ENCODE assay signal across 20 cellular contexts in genomic region chr6:132548746-132549463, GRCh38. TPM values are rescaled to one million over a fixed set of nuclear protein-coding genes. Genes with fewer than 3 reads are reported as not detected.
DNase-seq lines count a peak whose midpoint lies in the region; ATAC-seq, FAIRE-seq and TF ChIP-seq lines count a peak whose summit lies in the region.
"Had no signal": no experiment of that assay in that cellular context is flagged by ENCODE, and none has a peak within 500 bp of the region (broad histone marks: within the 10 kb centered on the region; RNA-seq: fewer than 3 reads in every experiment).

No MANE protein-coding gene starts in this region.

- TF ChIP-seq EP300 in GM12878 (IDR thresholded peaks at IDR 0.05; ENCODE audit: borderline replicate concordance in 1 of 2, control insufficient read depth in 1 of 2, low read depth in 2 of 2, low read length in 2 of 2), result no peak

- H2BK120ac ChIP-seq in mesendoderm (ENCODE audit: low read depth, low read length), result no peak overlapping the region

- CTCF ChIA-PET in GM12878 (lab: Yijun Ruan, JAX), result interaction anchor here (0.6 kb wide), 1 partner anchor 1658 kb away, joined by 4 read pairs; no protein-coding TSS in a partner anchor

- no peak overlapping the region for H2AK5ac ChIP-seq in mesendoderm (ENCODE audit: low read length)

- H4K20me1 ChIP-seq in GM23338 (replicated peaks; ENCODE audit: insufficient read depth), result no peaks in the 10 kb centered on the region
- no peaks in the 10 kb centered on the region for H4K20me1 ChIP-seq in GM12878 (ENCODE audit: control insufficient read depth, insufficient read depth)

- no peaks in the 10 kb centered on the region for H3K9me3 ChIP-seq in GM12878 (replicated peaks; ENCODE audit: control insufficient read depth, insufficient read depth, low read length)
- H3K9me3 ChIP-seq: A549, Caco-2 had no signal

- no peak overlapping the region for H2BK15ac ChIP-seq in mesendoderm (replicated peaks; ENCODE audit: low read depth)

- ATAC-seq in GM23338 (peak; percentile 70), GM12878 (no peak)
- ATAC-seq in activated T-cell treated with anti-CD3 and anti-CD28 coated beads, Interleukin-2, amount 50 U/mL, for 72 hours (replicated peaks in 1 of 2), result no peak
- ATAC-seq: A549 had no signal

- H2BK5ac ChIP-seq in mesendoderm (ENCODE audit: low read length), result no peak overlapping the region

- RAD21 ChIA-PET in GM12878 (lab: Charles Lee; ENCODE audit: unreplicated experiment), result no interaction called here

- no peaks in the 10 kb centered on the region for H3K36me3 ChIP-seq in GM23338 (ENCODE audit: insufficient read depth)
- no peaks in the 10 kb centered on the region for H3K36me3 ChIP-seq in GM12878 (ENCODE audit: control insufficient read depth in 2 of 2, insufficient read depth in 2 of 2, low read length in 1 of 2)
- no peaks in the 10 kb centered on the region for H3K36me3 ChIP-seq in mesendoderm (ENCODE audit: control insufficient read depth, insufficient read depth, low read length)

- TF ChIP-seq CTCF in GM23338 (conservative IDR thresholded peaks at IDR 0.05; ENCODE audit: low read depth in 2 of 2) (no peak), GM12878 (IDR thresholded peaks at IDR 0.05 in 2 of 3, conservative IDR thresholded peaks at IDR 0.05 in 1 of 3; ENCODE audit: control insufficient read depth in 2 of 3, extremely low read depth in 1 of 3, insufficient read depth in 1 of 3, low read depth in 3 of 3, low read length in 3 of 3) (no peak)

- in situ Hi-C loops in GM12878 (cut with MboI), result no loop called here

- peaks cover 9% of the 10 kb centered on the region for H3K4me1 ChIP-seq in GM23338 (ENCODE audit: insufficient read depth)
- no peaks in the 10 kb centered on the region for H3K4me1 ChIP-seq in GM12878 (ENCODE audit: control insufficient read depth, insufficient read depth, low read length)
- H3K4me1 ChIP-seq in mesendoderm (ENCODE audit: control insufficient read depth, low read depth, low read length), result no peaks in the 10 kb centered on the region
- H3K4me1 ChIP-seq: A549, Caco-2 had no signal

- peak; percentile 27 for FAIRE-seq in GM12878 (lab: Jason Lieb, UNC)
- FAIRE-seq: A549, D721Med had no signal

- H3K9ac ChIP-seq in GM12878 (ENCODE audit: control insufficient read depth, insufficient read depth, low read length), result no peak overlapping the region
- no peak overlapping the region for H3K9ac ChIP-seq in mesendoderm (ENCODE audit: low read length)

- no peak overlapping the region for H4K5ac ChIP-seq in mesendoderm (ENCODE audit: low read length)

- H3K4me3 ChIP-seq in GM23338 (no peak overlapping the region), GM12878 (no peak overlapping the region), mesendoderm (ENCODE audit: low read length) (no peak overlapping the region)
- H3K4me3 ChIP-seq: A549 had no signal

- H3K23ac ChIP-seq in mesendoderm (ENCODE audit: low read length), result no peak overlapping the region

- 72% methylated on average over 4 of the region's 4 CpGs for whole genome bisulfite sequencing in GM12878 (ENCODE audit: insufficient coverage, insufficient replicate concordance, low lambda C conversion rate, missing lambda C conversion rate)
- WGBS in mesendoderm (ENCODE audit: extremely low coverage, insufficient coverage, low lambda C conversion rate), result no CpG with 5 or more reads among the region's 4 CpGs

- no peak overlapping the region for H3K4me3 Mint-ChIP-seq in GM23338
- H3K4me3 Mint-ChIP-seq in activated T-cell treated with anti-CD3 and anti-CD28 coated beads, Interleukin-2, amount 50 U/mL, for 72 hours, result no peak overlapping the region
- H3K4me3 Mint-ChIP-seq: CD4-positive, alpha-beta T cell had no signal

- H3K27ac ChIP-seq in GM23338 (ENCODE audit: low read depth), result peak overlapping the region; percentile 35; the same call in 1 of the 2 replicates
- no peak overlapping the region for H3K27ac ChIP-seq in GM12878 (ENCODE audit: control insufficient read depth, insufficient read depth)
- no peak overlapping the region for H3K27ac ChIP-seq in mesendoderm (ENCODE audit: low read depth, low read length)
- H3K27ac ChIP-seq: 22Rv1, A549, C4-2B, HL-60 had no signal

- H3K27me3 Mint-ChIP-seq in GM23338 (ENCODE audit: insufficient read depth, low read depth, poor library complexity), result no peaks in the 10 kb centered on the region
- peaks cover 31% of the 10 kb centered on the region for H3K27me3 Mint-ChIP-seq in activated T-cell treated with anti-CD3 and anti-CD28 coated beads, Interleukin-2, amount 50 U/mL, for 72 hours (ENCODE audit: low read depth)

- H3K27ac Mint-ChIP-seq in GM23338, result peak overlapping the region; percentile 62; the same call in 1 of the 2 replicates
- no peak overlapping the region for H3K27ac Mint-ChIP-seq in activated T-cell treated with anti-CD3 and anti-CD28 coated beads, Interleukin-2, amount 50 U/mL, for 72 hours
- H3K27ac Mint-ChIP-seq: CD4-positive, alpha-beta T cell had no signal

- H3K4ac ChIP-seq in mesendoderm (ENCODE audit: low read depth, low read length), result no peak overlapping the region

- H3K9me2 ChIP-seq in GM23338 (ENCODE audit: insufficient read depth), result 0 out of 2 replicates have a peak, but pooled peaks cover 5% of the 10 kb centered on the region

- H4K8ac ChIP-seq in mesendoderm (ENCODE audit: low read depth, low read length), result no peak overlapping the region

- 0 out of 2 replicates have a peak overlapping the region, but pooled peaks have one; percentile 24 for H3K4me2 ChIP-seq in GM23338
- no peak overlapping the region for H3K4me2 ChIP-seq in GM12878 (ENCODE audit: control insufficient read depth, insufficient read depth)
- no peak overlapping the region for H3K4me2 ChIP-seq in mesendoderm (ENCODE audit: low read length)
- H3K4me2 ChIP-seq: A549 had no signal

- H3K18ac ChIP-seq in mesendoderm (ENCODE audit: low read length), result no peak overlapping the region

- intact Hi-C loops in GM12878 (cut with micrococcal nuclease; ENCODE audit: unreplicated experiment), result no loop called here

- H3K79me2 ChIP-seq in GM23338 (replicated peaks; ENCODE audit: insufficient read depth) (no peaks in the 10 kb centered on the region), GM12878 (ENCODE audit: control insufficient read depth, insufficient read depth, low read length) (no peaks in the 10 kb centered on the region), mesendoderm (ENCODE audit: control insufficient read depth, insufficient read depth, low read length) (no peaks in the 10 kb centered on the region)

- H3K56ac ChIP-seq in mesendoderm (ENCODE audit: low read length), result no peak overlapping the region

- TF ChIP-seq POLR2A in GM12878 (IDR thresholded peaks at IDR 0.05; ENCODE audit: low read depth, low read length), result no peak

- no peaks in the 10 kb centered on the region for H3K36me3 Mint-ChIP-seq in GM23338 (ENCODE audit: low read depth)
- H3K36me3 Mint-ChIP-seq in activated T-cell treated with anti-CD3 and anti-CD28 coated beads, Interleukin-2, amount 50 U/mL, for 72 hours (ENCODE audit: insufficient read depth in 2 of 2), result no peaks in the 10 kb centered on the region

- no peaks in the 10 kb centered on the region for H3K79me1 ChIP-seq in mesendoderm (ENCODE audit: low read length)

- POLR2A ChIA-PET in GM12878 (lab: Charles Lee), result no interaction called here

- peaks cover 20% of the 10 kb centered on the region for H3K4me1 Mint-ChIP-seq in GM23338
- no peaks in the 10 kb centered on the region for H3K4me1 Mint-ChIP-seq in activated T-cell treated with anti-CD3 and anti-CD28 coated beads, Interleukin-2, amount 50 U/mL, for 72 hours (ENCODE audit: low read depth)

- H2AFZ ChIP-seq in GM23338, result peak overlapping the region; percentile 43
- no peak overlapping the region for H2AFZ ChIP-seq in GM12878 (ENCODE audit: control insufficient read depth, low read depth, low read length)

- H3F3A ChIP-seq in GM23338 (replicated peaks; ENCODE audit: low read depth), result no peaks in the 10 kb centered on the region

- no peak for TF ChIP-seq RAD21 in GM12878 (IDR thresholded peaks at IDR 0.05; ENCODE audit: insufficient read depth, low read depth, low read length)

- BruUV-seq in GM12878 (replicated peaks; lab: Mats Ljungman, UMichigan), result no TSS peak

- DNase-seq in GM23338 (ENCODE audit: low spot score), result peak; percentile 61
- peak; percentile 81 for DNase-seq in NCI-H82 (lab: John Stamatoyannopoulos, UW)
- no peak for DNase-seq in GM12878 (ENCODE audit: low read depth, low spot score)
- DNase-seq in mesendoderm, result peak; percentile 74
- DNase-seq in activated CD4-positive, CD25-positive, alpha-beta regulatory T cell treated with anti-CD3 and anti-CD28 coated beads, Interleukin-2, amount 50 U/mL, for 72 hours, result no peak
- DNase-seq in activated T-cell treated with anti-CD3 and anti-CD28 coated beads, Interleukin-2, amount 50 U/mL, for 72 hours, result no peak
- DNase-seq in NCI-H2227 treated with DMSO at 0.1 percent for 48 hours (lab: John Stamatoyannopoulos, UW), result no peak
- DNase-seq: AML-193; Caco-2; CD4-positive, alpha-beta T cell; GDM1; HCEC 1CT had no signal

- SMC1A ChIA-PET in GM12878 (lab: Charles Lee; ENCODE audit: uncharacterized antibody, unreplicated experiment), result no interaction called here

- no peaks in the 10 kb centered on the region for H3K27me3 ChIP-seq in GM23338 (ENCODE audit: insufficient read depth)
- peaks cover 0 to 2% of the 10 kb centered on the region in 2 experiments; a peak in 3 of 4 replicates for H3K27me3 ChIP-seq in GM12878 (replicated peaks in 1 of 2; ENCODE audit: control insufficient read depth in 2 of 2, insufficient read depth in 2 of 2, low read length in 1 of 2)
- H3K27me3 ChIP-seq in mesendoderm (ENCODE audit: insufficient read depth, low read length, poor library complexity), result no peaks in the 10 kb centered on the region

- H3K9me3 Mint-ChIP-seq in GM23338, result no peaks in the 10 kb centered on the region
- no peaks in the 10 kb centered on the region for H3K9me3 Mint-ChIP-seq in activated T-cell treated with anti-CD3 and anti-CD28 coated beads, Interleukin-2, amount 50 U/mL, for 72 hours
- H3K9me3 Mint-ChIP-seq: CD4-positive, alpha-beta T cell had no signal

RNA-seq across cellular contexts. Expression of gene TAAR8, which starts 3.6 kb away (rescaled TPM):
- total RNA-seq in GM23338 (2014; rRNA removed; shearing (Covaris generic)), result not detected in 2 replicates
- polyA plus RNA-seq in GM23338 (2016; fragmentation: Nextera tagmentation; extraction: Ambion mirVana) (not detected in 2 replicates), GM12878 (2011; rRNA removed) (not detected in 2 replicates), GM12878 (2014; fragmentation: Illumina TruSeq; extraction: Trizol) (not detected in 2 replicates), GM12878 (2014; fragmentation: Nextera tagmentation; extraction: Ambion mirVana) (not detected), GM12878 (2014; rRNA removed) (not detected in 2 replicates), GM12878 (2016; fragmentation: Nextera tagmentation; extraction: Ambion mirVana) (not detected)
- not detected in 2 replicates for total RNA-seq in GM12878 (2013; cell fraction: nucleolus; rRNA removed)
- total RNA-seq in GM12878 (2014; rRNA removed) (not detected in 2 replicates), GM12878 (2014; rRNA removed; fragmentation: Illumina TruSeq; extraction: Trizol) (not detected in 2 replicates), GM12878 (2021) (not detected in 2 replicates)
- not detected for polyA plus RNA-seq in GM12878 (2011; ENCODE audit: low read depth)
- polyA plus RNA-seq in GM12878 (2011; cell fraction: cytosol; rRNA removed), result not detected in 2 replicates
- polyA plus RNA-seq in GM12878 (2011; cell fraction: nucleus; rRNA removed), result not detected in 2 replicates
- not detected in 2 replicates for polyA plus RNA-seq in GM12878 (2012)
- polyA minus RNA-seq in GM12878 (2011; rRNA and poly(A)+ RNA removed), result not detected in 2 replicates
- polyA minus RNA-seq in GM12878 (2011; cell fraction: cytosol; rRNA and poly(A)+ RNA removed), result not detected in 2 replicates
- not detected in 2 replicates for polyA minus RNA-seq in GM12878 (2011; cell fraction: nucleus; rRNA and poly(A)+ RNA removed)
- not detected for polyA plus RNA-seq in mesendoderm (2013, experiment 1 of 2)
- polyA plus RNA-seq in mesendoderm (2013, experiment 2 of 2), result not detected
- not detected for total RNA-seq in activated T-cell treated with anti-CD3 and anti-CD28 coated beads, Interleukin-2, amount 50 U/mL, for 72 hours
- total RNA-seq: Caco-2; CD4-positive, alpha-beta T cell; H4; HT1080 had no signal
- polyA plus RNA-seq: A549, BJ had no signal

RNA-seq across cellular contexts. Expression of gene TAAR9, which starts 10.8 kb away (rescaled TPM):
- not detected in 2 replicates for total RNA-seq in GM23338 (2014; rRNA removed; shearing (Covaris generic))
- polyA plus RNA-seq in GM23338 (2016; fragmentation: Nextera tagmentation; extraction: Ambion mirVana) (not detected in 2 replicates), GM12878 (2011; rRNA removed) (not detected in 2 replicates), GM12878 (2014; fragmentation: Illumina TruSeq; extraction: Trizol) (not detected in 2 replicates), GM12878 (2014; fragmentation: Nextera tagmentation; extraction: Ambion mirVana) (not detected), GM12878 (2014; rRNA removed) (not detected in 2 replicates), GM12878 (2016; fragmentation: Nextera tagmentation; extraction: Ambion mirVana) (not detected)
- not detected in 2 replicates for total RNA-seq in GM12878 (2013; cell fraction: nucleolus; rRNA removed)
- total RNA-seq in GM12878 (2014; rRNA removed) (not detected in 2 replicates), GM12878 (2014; rRNA removed; fragmentation: Illumina TruSeq; extraction: Trizol) (not detected in 2 replicates), GM12878 (2021) (not detected in 2 replicates)
- not detected for polyA plus RNA-seq in GM12878 (2011; ENCODE audit: low read depth)
- polyA plus RNA-seq in GM12878 (2011; cell fraction: cytosol; rRNA removed), result not detected in 2 replicates
- not detected in 2 replicates for polyA plus RNA-seq in GM12878 (2011; cell fraction: nucleus; rRNA removed)
- not detected in 2 replicates for polyA plus RNA-seq in GM12878 (2012)
- polyA minus RNA-seq in GM12878 (2011; rRNA and poly(A)+ RNA removed), result not detected in 2 replicates
- not detected in 2 replicates for polyA minus RNA-seq in GM12878 (2011; cell fraction: cytosol; rRNA and poly(A)+ RNA removed)
- polyA minus RNA-seq in GM12878 (2011; cell fraction: nucleus; rRNA and poly(A)+ RNA removed), result not detected in 2 replicates
- polyA plus RNA-seq in mesendoderm (2013, experiment 1 of 2), result not detected
- not detected for polyA plus RNA-seq in mesendoderm (2013, experiment 2 of 2)
- total RNA-seq in activated T-cell treated with anti-CD3 and anti-CD28 coated beads, Interleukin-2, amount 50 U/mL, for 72 hours, result not detected
- total RNA-seq: Caco-2; CD4-positive, alpha-beta T cell; H4; HT1080 had no signal
- polyA plus RNA-seq: A549, BJ had no signal

RNA-seq across cellular contexts. Expression of gene TAAR6, which starts 21.2 kb away (rescaled TPM):
- total RNA-seq in GM23338 (2014; rRNA removed; shearing (Covaris generic)), result not detected in 2 replicates
- not detected in 2 replicates for polyA plus RNA-seq in GM23338 (2016; fragmentation: Nextera tagmentation; extraction: Ambion mirVana)
- not detected in 2 replicates for total RNA-seq in GM12878 (2013; cell fraction: nucleolus; rRNA removed)
- not detected in 2 replicates for total RNA-seq in GM12878 (2014; rRNA removed)
- not detected in 2 replicates for total RNA-seq in GM12878 (2014; rRNA removed; fragmentation: Illumina TruSeq; extraction: Trizol)
- not detected in 2 replicates for total RNA-seq in GM12878 (2021)
- polyA plus RNA-seq in GM12878 (2011; ENCODE audit: low read depth), result not detected
- not detected in 2 replicates for polyA plus RNA-seq in GM12878 (2011; rRNA removed)
- not detected in 2 replicates for polyA plus RNA-seq in GM12878 (2011; cell fraction: cytosol; rRNA removed)
- polyA plus RNA-seq in GM12878 (2011; cell fraction: nucleus; rRNA removed), result not detected in 2 replicates
- not detected in 2 replicates for polyA plus RNA-seq in GM12878 (2012)
- polyA plus RNA-seq in GM12878 (2014; fragmentation: Illumina TruSeq; extraction: Trizol), result not detected in 2 replicates
- polyA plus RNA-seq in GM12878 (2014; fragmentation: Nextera tagmentation; extraction: Ambion mirVana), result not detected
- not detected in 2 replicates for polyA plus RNA-seq in GM12878 (2014; rRNA removed)
- polyA plus RNA-seq in GM12878 (2016; fragmentation: Nextera tagmentation; extraction: Ambion mirVana), result not detected
- not detected in 2 replicates for polyA minus RNA-seq in GM12878 (2011; rRNA and poly(A)+ RNA removed)
- not detected in 2 replicates for polyA minus RNA-seq in GM12878 (2011; cell fraction: cytosol; rRNA and poly(A)+ RNA removed)
- polyA minus RNA-seq in GM12878 (2011; cell fraction: nucleus; rRNA and poly(A)+ RNA removed), result not detected in 2 replicates
- polyA plus RNA-seq in mesendoderm (2013, experiment 1 of 2), result not detected
- not detected for polyA plus RNA-seq in mesendoderm (2013, experiment 2 of 2)
- total RNA-seq in activated T-cell treated with anti-CD3 and anti-CD28 coated beads, Interleukin-2, amount 50 U/mL, for 72 hours, result not detected
- total RNA-seq: Caco-2; CD4-positive, alpha-beta T cell; H4; HT1080 had no signal
- polyA plus RNA-seq: A549, BJ had no signal

RNA-seq across cellular contexts. Expression of gene STX7, which starts 36.0 kb away (rescaled TPM):
- 19.6 and 22.4 TPM in 2 replicates for total RNA-seq in GM23338 (2014; rRNA removed; shearing (Covaris generic))
- polyA plus RNA-seq in GM23338 (2016; fragmentation: Nextera tagmentation; extraction: Ambion mirVana) (21.4 and 28.8 TPM in 2 replicates), GM12878 (2011; rRNA removed) (75.5 and 95.5 TPM in 2 replicates), GM12878 (2014; fragmentation: Illumina TruSeq; extraction: Trizol) (66.1 and 70.2 TPM in 2 replicates), GM12878 (2014; fragmentation: Nextera tagmentation; extraction: Ambion mirVana) (10 to 100 TPM; 26.5 to 30.7 TPM), GM12878 (2014; rRNA removed) (38.6 and 40.0 TPM in 2 replicates), GM12878 (2016; fragmentation: Nextera tagmentation; extraction: Ambion mirVana) (10 to 100 TPM; 52.5 to 58.1 TPM)
- total RNA-seq in GM12878 (2013; cell fraction: nucleolus; rRNA removed), result 94.1 and 97.1 TPM in 2 replicates
- total RNA-seq in GM12878 (2014; rRNA removed) (28.8 and 33.4 TPM in 2 replicates), GM12878 (2014; rRNA removed; fragmentation: Illumina TruSeq; extraction: Trizol) (44.2 and 50.1 TPM in 2 replicates), GM12878 (2021) (57.9 and 60.8 TPM in 2 replicates)
- polyA plus RNA-seq in GM12878 (2011; ENCODE audit: low read depth), result 17.1 TPM
- 23.5 and 24.8 TPM in 2 replicates for polyA plus RNA-seq in GM12878 (2011; cell fraction: cytosol; rRNA removed)
- 41.1 and 47.0 TPM in 2 replicates for polyA plus RNA-seq in GM12878 (2011; cell fraction: nucleus; rRNA removed)
- polyA plus RNA-seq in GM12878 (2012), result 23.6 and 39.4 TPM in 2 replicates
- polyA minus RNA-seq in GM12878 (2011; rRNA and poly(A)+ RNA removed), result 33.6 and 41.0 TPM in 2 replicates
- polyA minus RNA-seq in GM12878 (2011; cell fraction: cytosol; rRNA and poly(A)+ RNA removed), result 24.6 and 27.8 TPM in 2 replicates
- polyA minus RNA-seq in GM12878 (2011; cell fraction: nucleus; rRNA and poly(A)+ RNA removed), result 60.2 and 102 TPM in 2 replicates
- 16.6 TPM for polyA plus RNA-seq in mesendoderm (2013, experiment 1 of 2)
- 16.4 TPM for polyA plus RNA-seq in mesendoderm (2013, experiment 2 of 2)
- 10 to 100 TPM; 10.6 to 15.3 TPM for total RNA-seq in activated T-cell treated with anti-CD3 and anti-CD28 coated beads, Interleukin-2, amount 50 U/mL, for 72 hours

RNA-seq across cellular contexts. Expression of gene TAAR5, which starts 40.6 kb away (rescaled TPM):
- not detected in 2 replicates for total RNA-seq in GM23338 (2014; rRNA removed; shearing (Covaris generic))
- polyA plus RNA-seq in GM23338 (2016; fragmentation: Nextera tagmentation; extraction: Ambion mirVana) (not detected in 2 replicates), GM12878 (2011; rRNA removed) (not detected in 2 replicates), GM12878 (2014; fragmentation: Illumina TruSeq; extraction: Trizol) (not detected in 2 replicates), GM12878 (2014; fragmentation: Nextera tagmentation; extraction: Ambion mirVana) (not detected), GM12878 (2014; rRNA removed) (not detected in 2 replicates), GM12878 (2016; fragmentation: Nextera tagmentation; extraction: Ambion mirVana) (not detected)
- total RNA-seq in GM12878 (2013; cell fraction: nucleolus; rRNA removed), result not detected in 2 replicates
- total RNA-seq in GM12878 (2014; rRNA removed) (not detected in 2 replicates), GM12878 (2014; rRNA removed; fragmentation: Illumina TruSeq; extraction: Trizol) (not detected in 2 replicates), GM12878 (2021) (not detected in 2 replicates)
- polyA plus RNA-seq in GM12878 (2011; ENCODE audit: low read depth), result not detected
- polyA plus RNA-seq in GM12878 (2011; cell fraction: cytosol; rRNA removed), result not detected in 2 replicates
- not detected in 2 replicates for polyA plus RNA-seq in GM12878 (2011; cell fraction: nucleus; rRNA removed)
- not detected in 2 replicates for polyA plus RNA-seq in GM12878 (2012)
- not detected in 2 replicates for polyA minus RNA-seq in GM12878 (2011; rRNA and poly(A)+ RNA removed)
- polyA minus RNA-seq in GM12878 (2011; cell fraction: cytosol; rRNA and poly(A)+ RNA removed), result not detected in 2 replicates
- polyA minus RNA-seq in GM12878 (2011; cell fraction: nucleus; rRNA and poly(A)+ RNA removed), result not detected in 2 replicates
- not detected for polyA plus RNA-seq in mesendoderm (2013, experiment 1 of 2)
- polyA plus RNA-seq in mesendoderm (2013, experiment 2 of 2), result not detected
- not detected for total RNA-seq in activated T-cell treated with anti-CD3 and anti-CD28 coated beads, Interleukin-2, amount 50 U/mL, for 72 hours
- total RNA-seq: Caco-2; CD4-positive, alpha-beta T cell; H4; HT1080 had no signal
- polyA plus RNA-seq: A549, BJ had no signal

Comparison
In these comparisons a context has a peak if more than half of its experiments do, and no peak if none do; other contexts are left out.
1. DNase-seq: peak in GM23338 (single experiment), NCI-H82 (single experiment) and mesendoderm (single experiment); none in GM12878 (single experiment), activated CD4-positive, CD25-positive, alpha-beta regulatory T cell treated with anti-CD3 and anti-CD28 coated beads, Interleukin-2, amount 50 U/mL, for 72 hours (single experiment), activated T-cell treated with anti-CD3 and anti-CD28 coated beads, Interleukin-2, amount 50 U/mL, for 72 hours (0 of 2) and NCI-H2227 treated with DMSO at 0.1 percent for 48 hours (single experiment).